Comparison of ENCODE assay signal across 20 cellular contexts in the genomic region with DNA sequence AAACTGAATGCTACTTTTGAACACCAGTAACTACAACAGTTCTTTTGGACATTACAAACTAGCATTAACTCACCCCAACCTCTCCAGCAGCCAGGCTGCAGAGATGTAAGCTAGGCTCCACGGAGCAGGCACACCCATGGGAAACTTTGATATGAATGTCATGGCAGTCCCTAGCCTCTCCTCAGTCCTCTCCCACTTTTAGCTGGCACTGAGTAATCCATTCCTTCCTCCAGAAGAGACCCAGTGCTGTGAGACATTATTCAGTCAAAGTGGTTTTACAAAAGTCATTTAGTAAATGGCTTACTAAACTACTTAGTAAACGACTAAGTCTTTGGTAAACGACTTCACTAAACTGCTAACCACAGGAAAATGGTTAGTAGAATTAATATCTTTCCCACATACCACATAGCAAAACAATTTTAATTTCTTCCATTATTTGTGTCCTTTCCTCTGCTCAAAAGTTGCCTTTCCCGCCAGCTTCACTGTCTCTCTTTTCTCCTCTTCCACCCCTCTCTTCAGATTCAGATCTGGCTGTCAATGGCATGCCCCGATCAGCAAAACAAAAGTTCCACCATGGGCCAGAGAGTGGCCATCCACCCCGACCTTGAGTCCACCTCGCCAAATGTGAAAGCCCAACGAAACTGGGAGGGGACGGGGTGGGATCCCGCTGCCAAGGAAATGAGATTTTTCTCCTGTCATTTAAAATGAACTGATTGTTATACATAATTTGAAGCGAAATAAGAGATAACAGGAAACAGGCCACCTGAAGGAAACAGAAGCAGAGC.
DNase-seq lines count a peak whose midpoint lies in the region; ATAC-seq, FAIRE-seq and TF ChIP-seq lines count a peak whose summit lies in the region.
"Had no signal": no experiment of that assay in that cellular context is flagged by ENCODE, and none has a peak within 500 bp of the region (broad histone marks: within the 10 kb centered on the region; RNA-seq: fewer than 3 reads in every experiment).

No MANE protein-coding gene starts in this region.

- no peaks in the 10 kb centered on the region for H4K20me1 ChIP-seq in H1 (replicated peaks in 1 of 2; ENCODE audit: control insufficient read depth in 1 of 2, insufficient read depth in 2 of 2, low read length in 2 of 2)

- 32% methylated on average over 11 of the region's 11 CpGs; no CpG with 5 or more reads in 1 of the 2 experiments for WGBS in H1 (ENCODE audit: extremely low coverage in 1 of 2, insufficient coverage in 1 of 2, insufficient read length in 1 of 2, insufficient replicate concordance in 2 of 2, low coverage in 1 of 2, low lambda C conversion rate in 2 of 2, missing lambda C conversion rate in 1 of 2), 2 experiments
- WGBS in mesendoderm (ENCODE audit: extremely low coverage, insufficient coverage, low lambda C conversion rate), result no CpG with 5 or more reads among the region's 11 CpGs
- WGBS in prostate gland, result 76% methylated on average over 11 of the region's 11 CpGs

- H3K27me3 ChIP-seq in H1 (replicated peaks in 1 of 4; ENCODE audit: control insufficient read depth in 3 of 4, extremely low read depth in 1 of 4, insufficient read depth in 3 of 4, low read length in 3 of 4) (no peaks in the 10 kb centered on the region), mesendoderm (ENCODE audit: insufficient read depth, low read length, poor library complexity) (no peaks in the 10 kb centered on the region), tibial artery (no peaks in the 10 kb centered on the region), prostate gland (replicated peaks; ENCODE audit: insufficient read depth) (no peaks in the 10 kb centered on the region)
- H3K27me3 ChIP-seq: breast epithelium, transverse colon had no signal

- peak overlapping the region; percentile 75 for H4K91ac ChIP-seq in H1 (replicated peaks; ENCODE audit: insufficient read length, low read length)

- H3K79me2 ChIP-seq in H1 (ENCODE audit: control insufficient read depth in 1 of 2, insufficient read depth in 2 of 2, low read length in 2 of 2) (no peaks in the 10 kb centered on the region), mesendoderm (ENCODE audit: control insufficient read depth, insufficient read depth, low read length) (no peaks in the 10 kb centered on the region)

- TF ChIP-seq POLR2A in H1 (IDR thresholded peaks at IDR 0.05; ENCODE audit: control extremely low read depth in 1 of 2, low read depth in 2 of 2, low read length in 2 of 2) (no peak), prostate gland (IDR thresholded peaks at IDR 0.05) (no peak)

- H3K79me1 ChIP-seq in H1 (ENCODE audit: low read depth, low read length), result no peaks in the 10 kb centered on the region
- H3K79me1 ChIP-seq in mesendoderm (ENCODE audit: low read length), result no peaks in the 10 kb centered on the region

- H2AFZ ChIP-seq in H1 (ENCODE audit: low read length), result peak overlapping the region; percentile 5; the same call in 1 of the 2 replicates

- H2BK12ac ChIP-seq in H1 (ENCODE audit: low read depth, low read length), result peak overlapping the region; percentile 2

- 0 out of 2 replicates have a peak overlapping the region, but pooled peaks have one; percentile 87 for H2BK20ac ChIP-seq in H1 (ENCODE audit: low read length)

- H3K4me3 ChIP-seq in H1 (ENCODE audit: extremely low read depth in 1 of 4, insufficient read depth in 2 of 4, low read depth in 3 of 4, low read length in 4 of 4) (peak overlapping the region in 1 of 4 experiments; percentile 3; a peak in 2 of 8 replicates), mesendoderm (ENCODE audit: low read length) (no peak overlapping the region), tibial artery (no peak overlapping the region), prostate gland (no peak overlapping the region)
- H3K4me3 ChIP-seq: breast epithelium, lung, transverse colon had no signal

- no peak overlapping the region for H3K14ac ChIP-seq in H1 (ENCODE audit: insufficient read length)

- intact Hi-C loops in Right ventricle myocardium inferior (cut with DNase I) (loop anchor here (2.0 kb wide), 1 partner anchor 15 kb away; no protein-coding TSS in a partner anchor), cardiac septum (cut with DNase I) (loop anchor here (5.0 kb wide), 1 partner anchor 67 kb away; the partner anchor contains the start of gene TJP1), tibial artery (cut with DNase I; ENCODE audit: low total_unique reads) (no loop called here), prostate gland (cut with DNase I) (no loop called here)

- DNase-seq in Right ventricle myocardium inferior (ENCODE audit: missing footprints) (no peak), cardiac septum (ENCODE audit: low spot score) (no peak), H1 (ENCODE audit: low read depth in 1 of 2, low spot score in 2 of 2) (no peak), mesendoderm (peak; percentile 22), tibial artery (no peak), prostate gland (ENCODE audit: low spot score) (no peak), OCI-M1 (lab: John Stamatoyannopoulos, UW) (no peak), NK-92 (lab: John Stamatoyannopoulos, UW; ENCODE audit: unreplicated experiment) (no peak)
- DNase-seq: activated CD4-positive, CD25-positive, alpha-beta regulatory T cell; activated naive CD4-positive, alpha-beta T cell treated with anti-CD3 and anti-CD28 coated beads, Interleukin-2, amount 10 ng/mL, durations not matched to agents 7 days and 5 days; CD4-positive, alpha-beta memory T cell; DMS79; effector CD8-positive, alpha-beta T cell; NCI-H2029 treated with DMSO at 0.1 percent for 48 hours; NCI-H524; nephron progenitor cell; T-helper 1 cell; transverse colon had no signal

- no peak overlapping the region for H2AK5ac ChIP-seq in H1 (ENCODE audit: low read depth, low read length)
- H2AK5ac ChIP-seq in mesendoderm (ENCODE audit: low read length), result no peak overlapping the region

- 0 out of 4 replicates have a peak, but pooled peaks cover 0 to 5% of the 10 kb centered on the region in 2 experiments for H3K9me3 ChIP-seq in H1 (ENCODE audit: insufficient read depth in 2 of 2, low read depth in 1 of 2, low read length in 1 of 2)
- no peaks in the 10 kb centered on the region for H3K9me3 ChIP-seq in tibial artery
- no peaks in the 10 kb centered on the region for H3K9me3 ChIP-seq in prostate gland
- H3K9me3 ChIP-seq: breast epithelium, transverse colon had no signal

- H3K4me2 ChIP-seq in H1 (ENCODE audit: insufficient read depth in 1 of 2, low read depth in 2 of 2, low read length in 2 of 2) (peak overlapping the region; percentile 5 to 39; a peak in 3 of 4 replicates), mesendoderm (ENCODE audit: low read length) (no peak overlapping the region)

- no peak overlapping the region; a peak in 2 of 7 replicates for H3K9ac ChIP-seq in H1 (replicated peaks in 1 of 4; ENCODE audit: extremely low read depth in 1 of 4, low read depth in 3 of 4, low read length in 3 of 4)
- H3K9ac ChIP-seq in mesendoderm (ENCODE audit: low read length), result no peak overlapping the region

- CTCF ChIA-PET in H1 (lab: Charles Lee; ENCODE audit: partially characterized antibody), result interaction anchor here (0.9 to 5.4 kb wide), 5 partner anchors 15 to 100 kb away, joined by 3 to 28 read pairs (median 3); no protein-coding TSS in a partner anchor

- H3K36me3 ChIP-seq in H1 (ENCODE audit: control insufficient read depth in 2 of 4, insufficient read depth in 4 of 4, low read length in 3 of 4) (no peaks in the 10 kb centered on the region), mesendoderm (ENCODE audit: control insufficient read depth, insufficient read depth, low read length) (no peaks in the 10 kb centered on the region), tibial artery (no peaks in the 10 kb centered on the region), prostate gland (no peaks in the 10 kb centered on the region)
- H3K36me3 ChIP-seq: breast epithelium, transverse colon had no signal

- H3K18ac ChIP-seq in H1 (ENCODE audit: extremely low read depth, low read length) (no peak overlapping the region; the same call in 1 of the 2 replicates), mesendoderm (ENCODE audit: low read length) (peak overlapping the region; percentile 89)

- H3K4ac ChIP-seq in H1 (replicated peaks; ENCODE audit: insufficient read length, low read depth, low read length) (no peak overlapping the region), mesendoderm (ENCODE audit: low read depth, low read length) (no peak overlapping the region)

- POLR2A ChIA-PET in H1 (lab: Charles Lee; ENCODE audit: partially characterized antibody), result interaction anchor here (0.8 kb wide), 1 partner anchor 39 kb away, joined by 4 read pairs; no protein-coding TSS in a partner anchor

- peak; percentile 38 for ATAC-seq in Right ventricle myocardium inferior

- no peak for TF ChIP-seq EP300 in H1 (IDR thresholded peaks at IDR 0.05; ENCODE audit: borderline replicate concordance in 1 of 2, low read depth in 2 of 2, low read length in 2 of 2)

- peak; percentile 58 for FAIRE-seq in H1 (lab: Jason Lieb, UNC)

- no peaks in the 10 kb centered on the region for H3K23me2 ChIP-seq in H1 (ENCODE audit: low read depth, low read length)

- H3K56ac ChIP-seq in H1 (replicated peaks; ENCODE audit: insufficient read length, low read depth, low read length) (no peak overlapping the region), mesendoderm (ENCODE audit: low read length) (no peak overlapping the region)

- H3K27ac ChIP-seq in H1 (ENCODE audit: low read depth, low read length) (no peak overlapping the region; the same call in 1 of the 2 replicates), mesendoderm (ENCODE audit: low read depth, low read length) (no peak overlapping the region), tibial artery (peak overlapping the region; percentile 15 to 60), prostate gland (no peak overlapping the region)
- H3K27ac ChIP-seq: breast epithelium had no signal

- H3K23ac ChIP-seq in H1 (ENCODE audit: insufficient read length), result no peak overlapping the region
- H3K23ac ChIP-seq in mesendoderm (ENCODE audit: low read length), result no peak overlapping the region

- TF ChIP-seq RAD21 in H1 (IDR thresholded peaks at IDR 0.05 in 1 of 2, conservative IDR thresholded peaks at IDR 0.05 in 1 of 2; ENCODE audit: low read depth in 2 of 2, low read length in 2 of 2), result no peak

- TF ChIP-seq CTCF in H1 (IDR thresholded peaks at IDR 0.05; ENCODE audit: control extremely low read depth in 1 of 3, insufficient read depth in 1 of 3, low read depth in 1 of 3, low read length in 3 of 3) (no peak), tibial artery (IDR thresholded peaks at IDR 0.05) (no peak), prostate gland (IDR thresholded peaks at IDR 0.05) (no peak)

- H2BK15ac ChIP-seq in H1 (ENCODE audit: low read length), result peak overlapping the region; percentile 73; the same call in 1 of the 2 replicates
- no peak overlapping the region for H2BK15ac ChIP-seq in mesendoderm (replicated peaks; ENCODE audit: low read depth)

- H4K8ac ChIP-seq in H1 (ENCODE audit: extremely low read depth, insufficient read depth, low read length) (no peak overlapping the region), mesendoderm (ENCODE audit: low read depth, low read length) (no peak overlapping the region)

- no peak overlapping the region; the same call in 1 of the 2 replicates for H2BK5ac ChIP-seq in H1 (ENCODE audit: low read depth, low read length)
- no peak overlapping the region for H2BK5ac ChIP-seq in mesendoderm (ENCODE audit: low read length)

- peaks cover 6 to 16% (median 9%) of the 10 kb centered on the region in 4 experiments; a peak in 6 of 7 replicates for H3K4me1 ChIP-seq in H1 (replicated peaks in 1 of 4; ENCODE audit: control insufficient read depth in 3 of 4, insufficient read depth in 4 of 4, low read length in 3 of 4)
- H3K4me1 ChIP-seq in mesendoderm (ENCODE audit: control insufficient read depth, low read depth, low read length), result peaks cover 5% of the 10 kb centered on the region
- H3K4me1 ChIP-seq in tibial artery, result peaks cover 0 to 40% (median 19%) of the 10 kb centered on the region in 4 donors
- no peaks in the 10 kb centered on the region for H3K4me1 ChIP-seq in prostate gland (replicated peaks)
- H3K4me1 ChIP-seq: breast epithelium had no signal

- H2BK120ac ChIP-seq in H1 (replicated peaks; ENCODE audit: low read depth, low read length) (peak overlapping the region; percentile 35), mesendoderm (ENCODE audit: low read depth, low read length) (peak overlapping the region; percentile 45)

- H4K5ac ChIP-seq in H1 (ENCODE audit: insufficient read length, low read depth, low read length), result peak overlapping the region; percentile 68
- H4K5ac ChIP-seq in mesendoderm (ENCODE audit: low read length), result no peak overlapping the region

Comparison
In these comparisons a context has a peak if more than half of its experiments do, and no peak if none do; other contexts are left out.
1. H3K27ac ChIP-seq: peak in tibial artery (2 of 2); none in H1 (single experiment), mesendoderm (single experiment) and prostate gland (0 of 2).
2. intact Hi-C loops: an anchor here in Right ventricle myocardium inferior (2.0 kb wide) and cardiac septum (5.0 kb wide); none called in tibial artery and prostate gland.